Comparison of ENCODE assay signal across 11 cellular contexts in genomic region chr10:27746364-27747095, GRCh38. TPM values are rescaled to one million over a fixed set of nuclear protein-coding genes. Genes with fewer than 3 reads are reported as not detected.
DNase-seq lines count a peak whose midpoint lies in the region; ATAC-seq and TF ChIP-seq lines count a peak whose summit lies in the region.
"Had no signal": no experiment of that assay in that cellular context is flagged by ENCODE, and none has a peak within 500 bp of the region (broad histone marks: within the 10 kb centered on the region; RNA-seq: fewer than 3 reads in every experiment).

No MANE protein-coding gene starts in this region.

- POLR2A ChIA-PET in BJ (lab: Charles Lee): no interaction called here

- H3K9me3 ChIP-seq in RWPE2 (ENCODE audit: severe bottlenecking): no peaks in the 10 kb centered on the region
- no peaks in the 10 kb centered on the region for H3K9me3 ChIP-seq in endodermal cell (ENCODE audit: control insufficient read depth, low read length)
- no peaks in the 10 kb centered on the region for H3K9me3 ChIP-seq in parathyroid adenoma (ENCODE audit: control insufficient read depth, low read length)

- peaks cover 91% of the 10 kb centered on the region for H3K27me3 Mint-ChIP-seq in endodermal cell (ENCODE audit: insufficient read depth)

- CTCF ChIA-PET in BJ (lab: Yijun Ruan, JAX): interaction anchor here (0.7 to 2.5 kb wide), 8 partner anchors 21 to 635 kb away, joined by 3 to 7 read pairs (median 3); no protein-coding TSS in a partner anchor

- H3K4me3 ChIP-seq in BJ (ENCODE audit: low read depth, low read length) (peak overlapping the region; percentile 91), RWPE2 (ENCODE audit: severe bottlenecking) (peak overlapping the region; percentile 37), endodermal cell (ENCODE audit: low read length) (peak overlapping the region; percentile 79), parathyroid adenoma (ENCODE audit: low read depth, low read length) (peak overlapping the region; percentile 25)

- TF ChIP-seq CTCF in BJ (IDR thresholded peaks at IDR 0.05; ENCODE audit: insufficient read depth, low read depth, low read length) (no peak), RWPE2 (IDR thresholded peaks at IDR 0.05; ENCODE audit: poor library complexity, severe bottlenecking) (no peak), endodermal cell (conservative IDR thresholded peaks at IDR 0.05) (no peak), parathyroid adenoma (IDR thresholded peaks at IDR 0.05) (no peak), GM13977 (IDR thresholded peaks at IDR 0.05; ENCODE audit: extremely low read depth, insufficient read depth, missing control alignments) (no peak)

- no peaks in the 10 kb centered on the region for H3K9me3 Mint-ChIP-seq in endodermal cell

- H3K36me3 Mint-ChIP-seq in endodermal cell (ENCODE audit: low read depth): no peaks in the 10 kb centered on the region

- in situ Hi-C loops in GM13977 (cut with MboI; ENCODE audit: low pct_unique_long_range_greater_than_20kb, low sequenced_read_pairs, unreplicated experiment): no loop called here

- DNase-seq in BJ (ENCODE audit: low read depth) (no peak), RWPE2 (ENCODE audit: low spot score) (no peak), endodermal cell (peak; percentile 63), medulla oblongata (ENCODE audit: extremely low spot score) (no peak), GM13977 (ENCODE audit: low spot score) (no peak), left colon (no peak)
- DNase-seq: NCI-H1092 treated with DMSO at 0.1 percent for 48 hours had no signal

- peak overlapping the region; percentile 60 for H3K4me3 Mint-ChIP-seq in endodermal cell

- no peak overlapping the region for H3K27ac Mint-ChIP-seq in endodermal cell

- peaks cover 14% of the 10 kb centered on the region for H3K36me3 ChIP-seq in BJ (ENCODE audit: control insufficient read depth, insufficient read depth, low read length)
- no peaks in the 10 kb centered on the region for H3K36me3 ChIP-seq in RWPE2 (ENCODE audit: low read depth)
- H3K36me3 ChIP-seq in endodermal cell (ENCODE audit: control insufficient read depth, insufficient read depth, low read length): no peaks in the 10 kb centered on the region
- no peaks in the 10 kb centered on the region for H3K36me3 ChIP-seq in parathyroid adenoma (ENCODE audit: control insufficient read depth, insufficient read depth, low read length)

- H3K79me2 ChIP-seq in parathyroid adenoma: no peaks in the 10 kb centered on the region

- H3K27me3 ChIP-seq in BJ (ENCODE audit: control insufficient read depth, insufficient read depth, low read length): no peaks in the 10 kb centered on the region
- H3K27me3 ChIP-seq in RWPE2 (ENCODE audit: insufficient read depth, poor library complexity, severe bottlenecking): peaks cover 79% of the 10 kb centered on the region
- peaks cover 99% of the 10 kb centered on the region for H3K27me3 ChIP-seq in endodermal cell (ENCODE audit: control insufficient read depth, insufficient read depth, low read length, poor library complexity, severe bottlenecking)
- H3K27me3 ChIP-seq in parathyroid adenoma (ENCODE audit: control insufficient read depth, insufficient read depth, low read length): peaks cover 16% of the 10 kb centered on the region

- intact Hi-C loops in left colon (cut with DNase I, micrococcal nuclease): no loop called here

- H3K4me1 ChIP-seq in RWPE2 (ENCODE audit: insufficient read depth, poor library complexity, severe bottlenecking) (no peaks in the 10 kb centered on the region), endodermal cell (ENCODE audit: control insufficient read depth, insufficient read depth, low read length) (peaks cover 3% of the 10 kb centered on the region), parathyroid adenoma (peaks cover 2% of the 10 kb centered on the region)

- no peak overlapping the region for H2AFZ ChIP-seq in parathyroid adenoma

- H3K27ac ChIP-seq in RWPE2 (ENCODE audit: poor library complexity, severe bottlenecking): no peak overlapping the region
- no peak overlapping the region for H3K27ac ChIP-seq in endodermal cell (ENCODE audit: low read depth, low read length)
- H3K27ac ChIP-seq in parathyroid adenoma: no peak overlapping the region
- H3K27ac ChIP-seq: epithelial cell of prostate had no signal

- no peak overlapping the region for H3K9ac ChIP-seq in endodermal cell (ENCODE audit: extremely low read depth, low read length, poor library complexity, severe bottlenecking)
- H3K9ac ChIP-seq in parathyroid adenoma: no peak overlapping the region

- no peak for ATAC-seq in RWPE2 (ENCODE audit: low read depth)
- ATAC-seq in HG03571 (IDR thresholded peaks at IDR 0.05; ENCODE audit: unreplicated experiment): no peak
- no peak for ATAC-seq in left colon

- peaks cover 13% of the 10 kb centered on the region for H3K4me1 Mint-ChIP-seq in endodermal cell

- peak overlapping the region; percentile 60 for H3K4me2 ChIP-seq in parathyroid adenoma (ENCODE audit: low read length)

- 1 to 3% methylated on average over 17 to 21 of the region's 25 CpGs for WGBS in endodermal cell (ENCODE audit: insufficient coverage in 1 of 2, insufficient read length in 1 of 2), 2 experiments

RNA-seq across cellular contexts. Expression of gene MKX, which starts 0.9 kb away (rescaled TPM):
- 68.1 and 72.9 TPM in 2 replicates for polyA plus RNA-seq in BJ (2011; rRNA removed)
- polyA minus RNA-seq in BJ (2011; rRNA and poly(A)+ RNA removed): 55.5 and 62.4 TPM in 2 replicates
- total RNA-seq in endodermal cell: under 1 TPM; 0.29 to 0.55 TPM
- 0.14 TPM for polyA plus RNA-seq in endodermal cell (2013, experiment 1 of 2)
- polyA plus RNA-seq in endodermal cell (2013, experiment 2 of 2): 0.17 TPM
- under 1 TPM; 0.06 to 0.75 TPM for total RNA-seq in left colon
- total RNA-seq: T-helper 1 cell treated with Interleukin-12 subunit alpha and Interleukin-12 subunit beta and Interleukin-4 antibody, amounts not matched to agents 30 ng/mL and 1 ng/mL, for 36 hours had no signal

Comparison
In these comparisons a context has a peak if more than half of its experiments do, and no peak if none do; other contexts are left out.
1. H3K4me3 ChIP-seq: peak in every context shown above with its lines; median percentile 91 in BJ; 79 in endodermal cell; 37 in RWPE2; 25 in parathyroid adenoma.